8 cellular contexts compared by ENCODE assay signal in the genomic region with DNA sequence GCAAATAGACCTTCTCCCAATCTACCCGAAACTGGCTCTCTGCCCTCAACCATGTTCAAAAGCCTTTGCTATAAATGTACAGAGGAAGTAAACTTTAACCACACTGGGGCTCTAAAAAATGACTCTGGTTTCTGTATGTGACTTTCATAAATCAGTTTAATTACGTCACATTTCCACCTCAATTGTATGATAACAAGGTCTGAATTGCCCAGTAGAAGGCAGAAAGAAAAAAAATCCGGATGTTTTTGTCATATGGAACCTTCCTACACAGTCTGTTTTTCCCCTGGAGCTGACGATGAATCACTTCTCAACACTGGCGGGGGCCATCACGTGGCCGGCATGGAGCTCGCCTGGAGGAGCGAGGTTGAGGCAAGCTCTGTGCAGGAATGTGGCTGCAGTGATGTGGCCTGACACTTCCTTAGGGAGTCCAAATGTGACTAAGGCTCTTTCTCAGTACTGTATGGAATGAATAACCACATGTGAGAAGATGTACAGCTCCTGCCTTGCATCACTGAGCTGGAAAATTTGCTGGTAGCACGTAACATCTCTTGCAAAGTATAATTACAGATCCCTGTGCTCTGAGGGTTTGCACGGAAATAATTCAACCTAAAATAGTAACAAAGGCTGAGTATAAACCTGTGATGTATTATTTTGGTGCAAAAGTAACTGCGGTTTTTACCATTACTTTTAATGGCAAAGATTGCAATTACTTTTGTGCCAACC. TPM values are rescaled to one million over a fixed set of nuclear protein-coding genes. Genes with fewer than 3 reads are reported as not detected.
DNase-seq lines count a peak whose midpoint lies in the region; TF ChIP-seq lines count a peak whose summit lies in the region.

No MANE protein-coding gene starts in this region.

- H4K8ac ChIP-seq in mesendoderm (ENCODE audit: low read depth, low read length) = no peak overlapping the region

- H3K56ac ChIP-seq in mesendoderm (ENCODE audit: low read length) = no peak overlapping the region

- H3K4ac ChIP-seq in mesendoderm (ENCODE audit: low read depth, low read length) = no peak overlapping the region

- no peak overlapping the region for H3K18ac ChIP-seq in mesendoderm (ENCODE audit: low read length)

- H3K4me1 ChIP-seq in mesendoderm (ENCODE audit: control insufficient read depth, low read depth, low read length) = peaks cover 3% of the 10 kb centered on the region

- no peaks in the 10 kb centered on the region for H3K9me3 Mint-ChIP-seq in activated CD4-positive, alpha-beta memory T cell treated with anti-CD3 and anti-CD28 coated beads for 36 hours

- H3K27ac ChIP-seq in mesendoderm (ENCODE audit: low read depth, low read length) = no peak overlapping the region

- H3K27me3 ChIP-seq in mesendoderm (ENCODE audit: insufficient read depth, low read length, poor library complexity) = no peaks in the 10 kb centered on the region

- H3K4me2 ChIP-seq in mesendoderm (ENCODE audit: low read length) = no peak overlapping the region

- H2AK5ac ChIP-seq in mesendoderm (ENCODE audit: low read length) = no peak overlapping the region

- H3K27ac Mint-ChIP-seq in activated CD4-positive, alpha-beta memory T cell treated with anti-CD3 and anti-CD28 coated beads for 36 hours = peak overlapping the region; percentile 89

- no peaks in the 10 kb centered on the region for H3K27me3 Mint-ChIP-seq in activated CD4-positive, alpha-beta memory T cell treated with anti-CD3 and anti-CD28 coated beads for 36 hours

- intact Hi-C loops in activated CD4-positive, alpha-beta memory T cell treated with anti-CD3 and anti-CD28 coated beads for 36 hours (cut with micrococcal nuclease) = loop anchor here (1.0 to 10.0 kb wide), 14 partner anchors 9 to 1088 kb away; a partner anchor contains a TSS

- no peaks in the 10 kb centered on the region for H3K79me1 ChIP-seq in mesendoderm (ENCODE audit: low read length)

- no peak overlapping the region for H2BK15ac ChIP-seq in mesendoderm (replicated peaks; ENCODE audit: low read depth)

- peak overlapping the region; percentile 52 for H3K4me3 Mint-ChIP-seq in activated CD4-positive, alpha-beta memory T cell treated with anti-CD3 and anti-CD28 coated beads for 36 hours

- no peak overlapping the region for H2BK5ac ChIP-seq in mesendoderm (ENCODE audit: low read length)

- POLR2A ChIA-PET in HEK293T (lab: Yijun Ruan, JAX) = no interaction called here
- POLR2A ChIA-PET in activated CD4-positive, alpha-beta memory T cell treated with anti-CD3 and anti-CD28 coated beads for 36 hours (lab: Charles Lee) = interaction anchor here (0.7 to 2.3 kb wide), 17 partner anchors 9 to 127 kb away, joined by 3 to 17 read pairs (median 5); no protein-coding TSS in a partner anchor

- H3K4me3 ChIP-seq in mesendoderm (ENCODE audit: low read length) = no peak overlapping the region

- no peak overlapping the region for H3K23ac ChIP-seq in mesendoderm (ENCODE audit: low read length)

- no peak overlapping the region for H2BK120ac ChIP-seq in mesendoderm (ENCODE audit: low read depth, low read length)

- H3K9ac ChIP-seq in mesendoderm (ENCODE audit: low read length) = no peak overlapping the region

- WGBS in mesendoderm (ENCODE audit: extremely low coverage, insufficient coverage, low lambda C conversion rate) = no CpG with 5 or more reads among the region's 12 CpGs

- H3K36me3 Mint-ChIP-seq in activated CD4-positive, alpha-beta memory T cell treated with anti-CD3 and anti-CD28 coated beads for 36 hours = peaks cover 3% of the 10 kb centered on the region

- no peak overlapping the region for H4K5ac ChIP-seq in mesendoderm (ENCODE audit: low read length)

- no peaks in the 10 kb centered on the region for H3K79me2 ChIP-seq in mesendoderm (ENCODE audit: control insufficient read depth, insufficient read depth, low read length)

- CTCF ChIA-PET in HEK293T (lab: Yijun Ruan, JAX) = interaction anchor here (1.2 to 1.3 kb wide), 2 partner anchors 67 to 262 kb away, joined by 3 read pairs; no protein-coding TSS in a partner anchor
- CTCF ChIA-PET in activated CD4-positive, alpha-beta memory T cell treated with anti-CD3 and anti-CD28 coated beads for 36 hours (lab: Charles Lee) = interaction anchor here (0.7 to 11.7 kb wide), 10 partner anchors 9 to 262 kb away, joined by 3 to 172 read pairs (median 6); no protein-coding TSS in a partner anchor

- H3K36me3 ChIP-seq in mesendoderm (ENCODE audit: control insufficient read depth, insufficient read depth, low read length) = no peaks in the 10 kb centered on the region

- DNase-seq in GF-D8 (lab: John Stamatoyannopoulos, UW) = peak; percentile 29
- DNase-seq in HEK293T (ENCODE audit: extremely low spot score) = peak; percentile 60
- peak; percentile 85 for DNase-seq in NAMALWA (ENCODE audit: low spot score)
- peak; percentile 93 for DNase-seq in activated CD4-positive, alpha-beta memory T cell treated with anti-CD3 and anti-CD28 coated beads for 36 hours
- peak; percentile 98 to 99 for DNase-seq in dermis microvascular lymphatic vessel endothelial cell (ENCODE audit: low read depth in 2 of 2)
- peak; percentile 75 for DNase-seq in mesendoderm
- DNase-seq in stimulated activated CD8-positive, alpha-beta memory T cell treated with anti-CD3 and anti-CD28 coated beads, Interleukin-12 subunit alpha, Interleukin-12 subunit beta, amount 100 ng/mL, for 4 hours (ENCODE audit: low read depth) = peak; percentile 69
- DNase-seq in D341Med (ENCODE audit: low spot score) = no peak

- H3K4me1 Mint-ChIP-seq in activated CD4-positive, alpha-beta memory T cell treated with anti-CD3 and anti-CD28 coated beads for 36 hours (ENCODE audit: low read depth) = peaks cover 79% of the 10 kb centered on the region

TF ChIP-seq in HEK293T, 16 proteins besides CTCF, POLR2A, EP300 and RAD21:
- no peak for TF ChIP-seq LEF1 (IDR thresholded peaks at IDR 0.05; ENCODE audit: borderline replicate concordance)
- TF ChIP-seq ARNT (IDR thresholded peaks at IDR 0.05) = no peak
- TF ChIP-seq L3MBTL2 (conservative IDR thresholded peaks at IDR 0.05) = peak; percentile 75
- no peak for TF ChIP-seq FOXM1 (IDR thresholded peaks at IDR 0.05; ENCODE audit: borderline replicate concordance)
- no peak for TF ChIP-seq FOXA1 (IDR thresholded peaks at IDR 0.05)

RNA-seq across cellular contexts. Expression of a gene that starts 58.5 kb away (rescaled TPM):
- total RNA-seq in activated CD4-positive, alpha-beta memory T cell treated with anti-CD3 and anti-CD28 coated beads for 36 hours = 10 to 100 TPM; 59.3 to 59.7 TPM
- total RNA-seq in dermis microvascular lymphatic vessel endothelial cell = 36.2 and 53.7 TPM in 2 replicates
- polyA plus RNA-seq in mesendoderm (2013, experiment 1 of 2) = 28.5 TPM
- polyA plus RNA-seq in mesendoderm (2013, experiment 2 of 2) = 29.3 TPM
